Comparison of ENCODE assay signal across 17 cellular contexts in the genomic region with DNA sequence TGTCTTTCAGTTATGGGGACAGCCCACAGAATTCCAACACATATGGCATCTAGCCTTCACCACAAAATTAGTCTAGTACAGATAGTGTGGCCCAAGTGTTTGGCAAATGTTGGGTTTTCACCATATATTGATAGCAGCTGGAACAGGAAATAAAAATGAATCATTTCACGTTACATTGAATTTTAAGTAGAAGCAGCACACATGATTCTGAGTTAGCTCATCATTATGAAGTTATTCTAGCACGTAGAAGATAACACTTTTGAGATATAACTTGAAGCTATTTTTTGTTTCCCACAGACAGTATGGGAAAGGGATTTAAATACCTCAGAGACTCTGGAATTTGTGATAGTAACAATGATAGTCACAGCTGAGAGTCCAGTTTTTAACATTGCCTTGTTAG.
A peak's percentile ranks its signal among the peaks of the same experiment; 100 is the strongest.
DNase-seq lines count a peak whose midpoint lies in the region; ATAC-seq and TF ChIP-seq lines count a peak whose summit lies in the region.
"Had no signal": no experiment of that assay in that cellular context is flagged by ENCODE, and none has a peak within 500 bp of the region (broad histone marks: within the 10 kb centered on the region; RNA-seq: fewer than 3 reads in every experiment).

No MANE protein-coding gene starts in this region.

- TF ChIP-seq POLR2A in gastroesophageal sphincter (IDR thresholded peaks at IDR 0.05) = no peak

- H3K9me3 ChIP-seq in gastroesophageal sphincter (no peaks in the 10 kb centered on the region), subcutaneous abdominal adipose tissue (ENCODE audit: control insufficient read depth in 5 of 5, low read length in 5 of 5) (no peaks in the 10 kb centered on the region)
- H3K9me3 ChIP-seq: adrenal gland, Caco-2, heart right ventricle had no signal

- WGBS in gastroesophageal sphincter (ENCODE audit: low coverage in 1 of 2), 2 donors = 57 to 80% methylated on average over 2 of the region's 2 CpGs

- H3K4me3 ChIP-seq in astrocyte of the cerebellum (ENCODE audit: low read depth, low read length) (no peak overlapping the region), gastroesophageal sphincter (no peak overlapping the region), subcutaneous abdominal adipose tissue (ENCODE audit: low read depth in 1 of 5, low read length in 5 of 5) (no peak overlapping the region)
- H3K4me3 ChIP-seq: adrenal gland, heart right ventricle, K562 had no signal

- DNase-seq in HCEC 1CT (peak; percentile 31), astrocyte of the cerebellum (ENCODE audit: low read depth) (peak; percentile 40), T1000 (lab: John Stamatoyannopoulos, UW) (no peak), pons (ENCODE audit: low spot score) (no peak), head of caudate nucleus (no peak)
- DNase-seq: activated CD4-positive, alpha-beta T cell treated with anti-CD3 and anti-CD28 coated beads for 4 hours; activated T-cell treated with anti-CD3 and anti-CD28 coated beads, Interleukin-2, amount 50 U/mL, for 4 hours; adrenal gland; Caco-2; heart right ventricle; left cardiac atrium; NCI-H146; NCI-H524 treated with DMSO at 0.1 percent for 48 hours; RPMI8226 had no signal

- ATAC-seq in gastroesophageal sphincter = no peak
- ATAC-seq: activated T-cell treated with anti-CD3 and anti-CD28 coated beads, Interleukin-2, amount 50 U/mL, for 4 hours; K562 had no signal

- H3K4me1 ChIP-seq in gastroesophageal sphincter (no peaks in the 10 kb centered on the region), subcutaneous abdominal adipose tissue (ENCODE audit: control insufficient read depth in 5 of 5, insufficient read depth in 5 of 5, low read length in 5 of 5) (peaks cover 0 to 3% (median 0%) of the 10 kb centered on the region in 5 donors)
- H3K4me1 ChIP-seq: adrenal gland, Caco-2 had no signal

- TF ChIP-seq EP300 in gastroesophageal sphincter (IDR thresholded peaks at IDR 0.05) = no peak

- in situ Hi-C loops in astrocyte of the cerebellum (cut with HindIII; ENCODE audit: low sequenced_read_pairs) = no loop called here

- intact Hi-C loops in head of caudate nucleus (cut with DNase I) = loop anchor here (5.0 kb wide), 1 partner anchor 116 kb away; no protein-coding TSS in a partner anchor

- TF ChIP-seq CTCF in astrocyte of the cerebellum (IDR thresholded peaks at IDR 0.05; ENCODE audit: low read depth, low read length, missing control alignments) (no peak), gastroesophageal sphincter (IDR thresholded peaks at IDR 0.05) (no peak)

- peak overlapping the region in 3 of 4 donors; percentile 5 to 9 (median 6) for H3K27ac ChIP-seq in gastroesophageal sphincter
- H3K27ac ChIP-seq in subcutaneous abdominal adipose tissue (ENCODE audit: low read depth, low read length) = peak overlapping the region; percentile 3
- H3K27ac ChIP-seq: adrenal gland had no signal

- H3K9ac ChIP-seq in subcutaneous abdominal adipose tissue (ENCODE audit: low read length in 5 of 5) = no peak overlapping the region

- no peaks in the 10 kb centered on the region for H3K27me3 ChIP-seq in gastroesophageal sphincter
- H3K27me3 ChIP-seq in subcutaneous abdominal adipose tissue (ENCODE audit: control insufficient read depth in 5 of 5, insufficient read depth in 4 of 5, low read length in 5 of 5) = no peaks in the 10 kb centered on the region
- H3K27me3 ChIP-seq: adrenal gland, heart right ventricle had no signal

- H3K36me3 ChIP-seq in gastroesophageal sphincter (peaks cover 0 to 15% of the 10 kb centered on the region in 2 donors), subcutaneous abdominal adipose tissue (ENCODE audit: control insufficient read depth in 5 of 5, insufficient read depth in 5 of 5, low read length in 5 of 5) (peaks cover 0 to 8% (median 2%) of the 10 kb centered on the region in 5 donors)
- H3K36me3 ChIP-seq: adrenal gland had no signal

Comparison
In these comparisons a context has a peak if more than half of its experiments do, and no peak if none do; other contexts are left out.
1. DNase-seq: peak in HCEC 1CT (single experiment) and astrocyte of the cerebellum (single experiment); none in T1000 (single experiment), pons (single experiment) and head of caudate nucleus (0 of 42).